In genomic region chr3:130507746-130508145, GRCh38 we compare ENCODE assay signal across 11 cellular contexts. TPM values are rescaled to one million over a fixed set of nuclear protein-coding genes. Genes with fewer than 3 reads are reported as not detected.
"Had no signal": no experiment of that assay in that cellular context is flagged by ENCODE, and none has a peak within 500 bp of the region (broad histone marks: within the 10 kb centered on the region; RNA-seq: fewer than 3 reads in every experiment).

No MANE protein-coding gene starts in this region.

- H3K9ac ChIP-seq: GM23248 had no signal

- H2AFZ ChIP-seq: GM23248 had no signal

- ATAC-seq: HCT116 had no signal

- H3K4me3 ChIP-seq: GM23248, HAP-1 had no signal

- H3K27ac ChIP-seq: GM23248, HL-60 had no signal

- DNase-seq: GM23248, GOT3, H7, HFFc6, KG1 had no signal

- H3K36me3 ChIP-seq: HAP-1 had no signal

- H3K4me1 ChIP-seq: HAP-1 had no signal

- H3K9me3 ChIP-seq: HAP-1 had no signal

RNA-seq across cellular contexts. Expression of gene COL6A6, which starts 9.2 kb away (rescaled TPM):
- total RNA-seq: GM23248, H4, H7, HT1080 had no signal
- polyA plus RNA-seq: GM23248, IgD-negative memory B cell had no signal
